In the genomic region with DNA sequence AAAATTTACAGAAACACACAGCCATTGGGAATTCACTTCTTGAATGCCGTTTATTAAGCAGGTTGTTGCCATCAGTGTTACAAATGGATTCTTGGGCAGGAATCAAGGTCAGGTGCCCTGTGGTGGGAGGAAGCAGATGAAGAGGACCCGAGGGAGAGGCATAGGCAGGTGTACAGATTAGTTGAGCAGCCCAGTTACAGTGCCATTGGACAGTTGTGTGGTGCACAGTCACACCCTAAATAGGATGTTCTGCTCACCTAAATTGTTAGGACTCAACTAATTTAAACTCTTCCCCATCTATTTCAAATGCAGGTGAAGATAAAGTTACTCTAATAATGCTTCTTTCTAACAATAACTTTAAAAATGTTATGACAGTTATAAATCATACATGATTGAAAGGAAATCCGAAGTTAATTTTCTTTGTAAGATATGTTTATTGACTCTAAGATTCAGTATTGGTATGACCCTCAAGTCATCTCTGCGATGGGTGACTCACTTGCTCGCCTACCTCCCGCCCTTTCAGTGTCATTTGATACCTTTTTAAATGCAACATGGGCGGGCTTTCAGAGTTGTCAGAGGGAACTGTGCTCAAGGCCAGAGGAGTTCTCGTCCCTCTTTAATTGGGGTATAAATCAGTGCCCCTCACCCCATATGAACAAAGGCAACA, we compare ENCODE assay signal across 7 cellular contexts. TPM values are rescaled to one million over a fixed set of nuclear protein-coding genes. Genes with fewer than 3 reads are reported as not detected.
A peak's percentile ranks its signal among the peaks of the same experiment; 100 is the strongest.
DNase-seq lines count a peak whose midpoint lies in the region; ATAC-seq and TF ChIP-seq lines count a peak whose summit lies in the region.

No MANE protein-coding gene starts in this region.

- H3K27ac ChIP-seq in foreskin keratinocyte, result no peak overlapping the region

- no peaks in the 10 kb centered on the region for H3K27me3 ChIP-seq in foreskin keratinocyte

- no peaks in the 10 kb centered on the region for H3K9me3 Mint-ChIP-seq in stimulated activated memory B cell treated with anti-CD40 and anti-IgM and Interleukin-4, amounts not matched to agents 10 μg/mL and 1 μg/mL and 100 μg/mL, for 72 hours

- peaks cover 13% of the 10 kb centered on the region for H3K4me1 ChIP-seq in foreskin keratinocyte

- ATAC-seq in foreskin keratinocyte, result peak; percentile 88
- no peak for ATAC-seq in stimulated activated memory B cell treated with anti-CD40 and anti-IgM and Interleukin-4, amounts not matched to agents 10 μg/mL and 1 μg/mL and 100 μg/mL, for 72 hours

- peak overlapping the region; percentile 30 for H3K4me3 Mint-ChIP-seq in stimulated activated memory B cell treated with anti-CD40 and anti-IgM and Interleukin-4, amounts not matched to agents 10 μg/mL and 1 μg/mL and 100 μg/mL, for 72 hours

- peaks cover 63% of the 10 kb centered on the region for H3K4me1 Mint-ChIP-seq in stimulated activated memory B cell treated with anti-CD40 and anti-IgM and Interleukin-4, amounts not matched to agents 10 μg/mL and 1 μg/mL and 100 μg/mL, for 72 hours

- H3K27ac Mint-ChIP-seq in stimulated activated memory B cell treated with anti-CD40 and anti-IgM and Interleukin-4, amounts not matched to agents 10 μg/mL and 1 μg/mL and 100 μg/mL, for 72 hours, result peak overlapping the region; percentile 89

- H3K27me3 Mint-ChIP-seq in stimulated activated memory B cell treated with anti-CD40 and anti-IgM and Interleukin-4, amounts not matched to agents 10 μg/mL and 1 μg/mL and 100 μg/mL, for 72 hours, result no peaks in the 10 kb centered on the region

- H3K36me3 Mint-ChIP-seq in stimulated activated memory B cell treated with anti-CD40 and anti-IgM and Interleukin-4, amounts not matched to agents 10 μg/mL and 1 μg/mL and 100 μg/mL, for 72 hours, result peaks cover 8% of the 10 kb centered on the region

- TF ChIP-seq CTCF in foreskin keratinocyte (conservative IDR thresholded peaks at IDR 0.05), result no peak

- DNase-seq in HCEC 1CT (peak; percentile 67), RPMI8226 (peak; percentile 46), foreskin keratinocyte (no peak), NCI-H1092 treated with DMSO at 0.1 percent for 48 hours (lab: John Stamatoyannopoulos, UW) (no peak), DMS153 treated with DMSO at 0.1 percent for 48 hours (lab: John Stamatoyannopoulos, UW; ENCODE audit: unreplicated experiment) (no peak), NCI-H2081 (lab: John Stamatoyannopoulos, UW) (no peak)

RNA-seq across cellular contexts. Expression of a gene that starts 35.0 kb away (rescaled TPM):
- total RNA-seq in foreskin keratinocyte, result 94.6 and 99.1 TPM in 2 replicates
- 17.4 and 24.9 TPM in 2 replicates for polyA plus RNA-seq in foreskin keratinocyte

RNA-seq across cellular contexts. Expression of a gene that starts 55.4 kb away (rescaled TPM):
- 3.0 and 3.2 TPM in 2 replicates for total RNA-seq in foreskin keratinocyte
- polyA plus RNA-seq in foreskin keratinocyte, result 4.0 and 4.6 TPM in 2 replicates

Comparison
In these comparisons a context has a peak if more than half of its experiments do, and no peak if none do; other contexts are left out.
1. DNase-seq: peak in HCEC 1CT (single experiment) and RPMI8226 (single experiment); none in foreskin keratinocyte (0 of 2), NCI-H1092 treated with DMSO at 0.1 percent for 48 hours (single experiment), DMS153 treated with DMSO at 0.1 percent for 48 hours (single experiment) and NCI-H2081 (0 of 2).